In genomic region chr15:65651831-65652749, GRCh38 we compare ENCODE assay signal across 18 cellular contexts. TPM values are rescaled to one million over a fixed set of nuclear protein-coding genes. Genes with fewer than 3 reads are reported as not detected.
DNase-seq lines count a peak whose midpoint lies in the region; ATAC-seq and TF ChIP-seq lines count a peak whose summit lies in the region.
"Had no signal": no experiment of that assay in that cellular context is flagged by ENCODE, and none has a peak within 500 bp of the region (broad histone marks: within the 10 kb centered on the region; RNA-seq: fewer than 3 reads in every experiment).

No MANE protein-coding gene starts in this region.

- no peak overlapping the region for H3K4me3 Mint-ChIP-seq in IgD-negative memory B cell
- H3K4me3 Mint-ChIP-seq: nephron had no signal

- H3K4me3 ChIP-seq in right atrium auricular region (no peak overlapping the region), esophagus muscularis mucosa (no peak overlapping the region), thyroid gland (replicated peaks in 1 of 3) (no peak overlapping the region)
- H3K4me3 ChIP-seq: ascending aorta, vagina had no signal

- no peaks in the 10 kb centered on the region for H3K27me3 Mint-ChIP-seq in IgD-negative memory B cell

- H3K9me3 ChIP-seq in right atrium auricular region, result no peaks in the 10 kb centered on the region
- no peaks in the 10 kb centered on the region for H3K9me3 ChIP-seq in esophagus muscularis mucosa
- H3K9me3 ChIP-seq in thyroid gland, result no peaks in the 10 kb centered on the region
- H3K9me3 ChIP-seq: ascending aorta, vagina had no signal

- WGBS in esophagus muscularis mucosa, result 88% methylated on average over 11 of the region's 11 CpGs
- 59 to 62% methylated on average over 11 of the region's 11 CpGs for WGBS in thyroid gland, 2 donors

- no peak for TF ChIP-seq POLR2A in esophagus muscularis mucosa (IDR thresholded peaks at IDR 0.05; ENCODE audit: low read depth)
- no peak for TF ChIP-seq POLR2A in thyroid gland (IDR thresholded peaks at IDR 0.05)

- H3K27ac Mint-ChIP-seq in IgD-negative memory B cell, result peak overlapping the region; percentile 8 to 27 (median 18)
- H3K27ac Mint-ChIP-seq: nephron had no signal

- no peak for TF ChIP-seq CTCF in right atrium auricular region (IDR thresholded peaks at IDR 0.05)
- no peak for TF ChIP-seq CTCF in esophagus muscularis mucosa (IDR thresholded peaks at IDR 0.05)
- no peak for TF ChIP-seq CTCF in thyroid gland (IDR thresholded peaks at IDR 0.05)

- no peaks in the 10 kb centered on the region for H3K9me3 Mint-ChIP-seq in IgD-negative memory B cell
- H3K9me3 Mint-ChIP-seq: nephron had no signal

- peaks cover 5 to 18% (median 9%) of the 10 kb centered on the region in 3 donors for H3K4me1 Mint-ChIP-seq in IgD-negative memory B cell
- H3K4me1 Mint-ChIP-seq: nephron had no signal

- H3K27me3 ChIP-seq in right atrium auricular region (no peaks in the 10 kb centered on the region), esophagus muscularis mucosa (no peaks in the 10 kb centered on the region), thyroid gland (no peaks in the 10 kb centered on the region)
- H3K27me3 ChIP-seq: ascending aorta, vagina had no signal

- in situ Hi-C loops in KBM-7 (cut with MboI; ENCODE audit: low pct_unique_long_range_greater_than_20kb, low sequenced_read_pairs), result no loop called here

- H3K27ac ChIP-seq in right atrium auricular region, result no peak overlapping the region
- H3K27ac ChIP-seq in esophagus muscularis mucosa (replicated peaks in 1 of 4), result no peak overlapping the region
- peak overlapping the region in 2 of 3 donors; percentile 1 to 4 for H3K27ac ChIP-seq in thyroid gland
- H3K27ac ChIP-seq: vagina had no signal

- H3K36me3 Mint-ChIP-seq in IgD-negative memory B cell, result peaks cover 7% of the 10 kb centered on the region

- H3K4me1 ChIP-seq in right atrium auricular region (peaks cover 0 to 12% of the 10 kb centered on the region in 2 donors), esophagus muscularis mucosa (no peaks in the 10 kb centered on the region), thyroid gland (peaks cover 0 to 10% of the 10 kb centered on the region in 2 donors)
- H3K4me1 ChIP-seq: ascending aorta, vagina had no signal

- intact Hi-C loops in Right ventricle myocardium superior (cut with DNase I), result no loop called here
- intact Hi-C loops in esophagus muscularis mucosa (cut with DNase I), result no loop called here
- intact Hi-C loops in thyroid gland (cut with DNase I), result no loop called here

- TF ChIP-seq EP300 in esophagus muscularis mucosa (IDR thresholded peaks at IDR 0.05), result no peak

- no peak for DNase-seq in Right ventricle myocardium superior
- no peak for DNase-seq in right atrium auricular region (ENCODE audit: low spot score)
- DNase-seq in esophagus muscularis mucosa (ENCODE audit: extremely low spot score), result peak; percentile 68
- DNase-seq in thyroid gland, result peak in 1 of 2 donors; percentile 18
- no peak for DNase-seq in KBM-7
- no peak for DNase-seq in DMS53 treated with DMSO at 0.1 percent for 48 hours (lab: John Stamatoyannopoulos, UW; ENCODE audit: unreplicated experiment)
- no peak for DNase-seq in NCI-H1436 (lab: John Stamatoyannopoulos, UW)
- DNase-seq: activated CD4-positive, alpha-beta T cell treated with anti-CD3 and anti-CD28 coated beads for 4 hours; Kasumi-1; NCI-H1105 treated with DMSO at 0.1 percent for 48 hours; NCI-H2171; NCI-H526; stimulated activated CD4-positive, alpha-beta T cell treated with anti-CD3 and anti-CD28 coated beads, Interleukin-2, amount 100 ng/mL, for 48 hours; SW 1271 had no signal

- peak; percentile 58 for ATAC-seq in Right ventricle myocardium superior (ENCODE audit: poor library complexity)

- H3K36me3 ChIP-seq in right atrium auricular region, result no peaks in the 10 kb centered on the region
- H3K36me3 ChIP-seq in esophagus muscularis mucosa, result peaks cover 7 to 41% (median 15%) of the 10 kb centered on the region in 4 donors
- no peaks in the 10 kb centered on the region for H3K36me3 ChIP-seq in thyroid gland

RNA-seq across cellular contexts. Expression of gene SLC24A1, which starts 30.4 kb away (rescaled TPM):
- total RNA-seq in Right ventricle myocardium superior (2.0 TPM), right atrium auricular region (1 to 10 TPM; 1.9 to 2.8 TPM), esophagus muscularis mucosa (1 to 10 TPM; 3.6 to 5.0 (median 4.3) TPM), thyroid gland (10 to 100 TPM; 10.6 to 23.5 (median 13.0) TPM)
- polyA plus RNA-seq in IgD-negative memory B cell, result 2.0 TPM

RNA-seq across cellular contexts. Expression of gene INTS14, which starts 41.2 kb away (rescaled TPM):
- 9.8 TPM for total RNA-seq in Right ventricle myocardium superior
- 10 to 100 TPM; 15.3 to 19.7 TPM for total RNA-seq in right atrium auricular region
- polyA plus RNA-seq in IgD-negative memory B cell, result 24.3 TPM
- total RNA-seq in esophagus muscularis mucosa, result 10 to 100 TPM; 18.9 to 24.2 (median 21.3) TPM
- 10 to 100 TPM; 52.4 to 99.4 (median 62.9) TPM for total RNA-seq in thyroid gland

Comparison
In these comparisons a context has a peak if more than half of its experiments do, and no peak if none do; other contexts are left out.
1. H3K27ac ChIP-seq: peak in thyroid gland (2 of 3); none in right atrium auricular region (0 of 2) and esophagus muscularis mucosa (0 of 4).